ENCODE assay signal across 1 cellular context in genomic region chr6:43956478-43956877, GRCh38.
A peak's percentile ranks its signal among the peaks of the same experiment; 100 is the strongest.
TF ChIP-seq lines count a peak whose summit lies in the region.

No MANE protein-coding gene starts in this region.

TF ChIP-seq in K562, 482 proteins besides CTCF, POLR2A, EP300 and RAD21 (continued from another document and continues in another):
- 0 out of 2 replicates have a peak, but pooled peaks have one; percentile 11 for TF ChIP-seq TEAD4 (IDR thresholded peaks at IDR 0.05; ENCODE audit: low read length)
- no peak for TF ChIP-seq TEAD4 (CRISPR knock-in tag; IDR thresholded peaks at IDR 0.05; ENCODE audit: borderline replicate concordance)
- TF ChIP-seq, protein P1, sequence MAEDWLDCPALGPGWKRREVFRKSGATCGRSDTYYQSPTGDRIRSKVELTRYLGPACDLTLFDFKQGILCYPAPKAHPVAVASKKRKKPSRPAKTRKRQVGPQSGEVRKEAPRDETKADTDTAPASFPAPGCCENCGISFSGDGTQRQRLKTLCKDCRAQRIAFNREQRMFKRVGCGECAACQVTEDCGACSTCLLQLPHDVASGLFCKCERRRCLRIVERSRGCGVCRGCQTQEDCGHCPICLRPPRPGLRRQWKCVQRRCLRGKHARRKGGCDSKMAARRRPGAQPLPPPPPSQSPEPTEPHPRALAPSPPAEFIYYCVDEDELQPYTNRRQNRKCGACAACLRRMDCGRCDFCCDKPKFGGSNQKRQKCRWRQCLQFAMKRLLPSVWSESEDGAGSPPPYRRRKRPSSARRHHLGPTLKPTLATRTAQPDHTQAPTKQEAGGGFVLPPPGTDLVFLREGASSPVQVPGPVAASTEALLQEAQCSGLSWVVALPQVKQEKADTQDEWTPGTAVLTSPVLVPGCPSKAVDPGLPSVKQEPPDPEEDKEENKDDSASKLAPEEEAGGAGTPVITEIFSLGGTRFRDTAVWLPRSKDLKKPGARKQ (CRISPR knock-in tag; IDR thresholded peaks at IDR 0.05) = peak; percentile 99
- no peak for TF ChIP-seq MEF2A (IDR thresholded peaks at IDR 0.05; ENCODE audit: control insufficient read depth, low read depth, low read length)
- TF ChIP-seq SMARCA4 (IDR thresholded peaks at IDR 0.05) = 0 out of 2 replicates have a peak, but pooled peaks have one; percentile 20
- TF ChIP-seq CREB3 (tag; conservative IDR thresholded peaks at IDR 0.05; ENCODE audit: low read depth) = no peak
- TF ChIP-seq MLLT1 (IDR thresholded peaks at IDR 0.05) = peak; percentile 49 to 52; a peak in 2 of 4 replicates
- TF ChIP-seq SP2 (IDR thresholded peaks at IDR 0.05; ENCODE audit: extremely low read depth, low read depth, low read length, poor library complexity, severe bottlenecking) = no peak
- no peak for TF ChIP-seq MEF2D (tag; conservative IDR thresholded peaks at IDR 0.05; ENCODE audit: low read depth)
- TF ChIP-seq, protein P2, sequence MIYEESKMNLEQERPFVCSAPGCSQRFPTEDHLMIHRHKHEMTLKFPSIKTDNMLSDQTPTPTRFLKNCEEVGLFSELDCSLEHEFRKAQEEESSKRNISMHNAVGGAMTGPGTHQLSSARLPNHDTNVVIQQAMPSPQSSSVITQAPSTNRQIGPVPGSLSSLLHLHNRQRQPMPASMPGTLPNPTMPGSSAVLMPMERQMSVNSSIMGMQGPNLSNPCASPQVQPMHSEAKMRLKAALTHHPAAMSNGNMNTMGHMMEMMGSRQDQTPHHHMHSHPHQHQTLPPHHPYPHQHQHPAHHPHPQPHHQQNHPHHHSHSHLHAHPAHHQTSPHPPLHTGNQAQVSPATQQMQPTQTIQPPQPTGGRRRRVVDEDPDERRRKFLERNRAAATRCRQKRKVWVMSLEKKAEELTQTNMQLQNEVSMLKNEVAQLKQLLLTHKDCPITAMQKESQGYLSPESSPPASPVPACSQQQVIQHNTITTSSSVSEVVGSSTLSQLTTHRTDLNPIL (CRISPR knock-in tag; IDR thresholded peaks at IDR 0.05) = no peak
- TF ChIP-seq, protein P3, sequence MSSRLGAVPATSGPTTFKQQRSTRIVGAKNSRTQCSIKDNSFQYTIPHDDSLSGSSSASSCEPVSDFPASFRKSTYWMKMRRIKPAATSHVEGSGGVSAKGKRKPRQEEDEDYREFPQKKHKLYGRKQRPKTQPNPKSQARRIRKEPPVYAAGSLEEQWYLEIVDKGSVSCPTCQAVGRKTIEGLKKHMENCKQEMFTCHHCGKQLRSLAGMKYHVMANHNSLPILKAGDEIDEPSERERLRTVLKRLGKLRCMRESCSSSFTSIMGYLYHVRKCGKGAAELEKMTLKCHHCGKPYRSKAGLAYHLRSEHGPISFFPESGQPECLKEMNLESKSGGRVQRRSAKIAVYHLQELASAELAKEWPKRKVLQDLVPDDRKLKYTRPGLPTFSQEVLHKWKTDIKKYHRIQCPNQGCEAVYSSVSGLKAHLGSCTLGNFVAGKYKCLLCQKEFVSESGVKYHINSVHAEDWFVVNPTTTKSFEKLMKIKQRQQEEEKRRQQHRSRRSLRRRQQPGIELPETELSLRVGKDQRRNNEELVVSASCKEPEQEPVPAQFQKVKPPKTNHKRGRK (tag; IDR thresholded peaks at IDR 0.05) = 0 out of 2 replicates have a peak, but pooled peaks have one; percentile 31
- TF ChIP-seq SNIP1 (IDR thresholded peaks at IDR 0.05; ENCODE audit: low read depth) = 0 out of 2 replicates have a peak, but pooled peaks have one; percentile 12
- no peak for TF ChIP-seq YY1 (IDR thresholded peaks at IDR 0.05; ENCODE audit: borderline replicate concordance in 1 of 3, control insufficient read depth in 1 of 3, extremely low read depth in 1 of 3, insufficient read depth in 3 of 3, insufficient read length in 1 of 3, insufficient replicate concordance in 2 of 3, low read depth in 1 of 3, low read length in 2 of 3)
- TF ChIP-seq ZHX1 (conservative IDR thresholded peaks at IDR 0.05; ENCODE audit: low read length) = no peak
- no peak for TF ChIP-seq SRSF1 (IDR thresholded peaks at IDR 0.05; ENCODE audit: low read depth, low read length)
- no peak for TF ChIP-seq SMARCB1 (IDR thresholded peaks at IDR 0.05; ENCODE audit: insufficient read length, low read depth)
- peak; percentile 88 for TF ChIP-seq ZEB2 (IDR thresholded peaks at IDR 0.05)
- TF ChIP-seq XRCC3 (IDR thresholded peaks at IDR 0.05) = peak; percentile 92; the same call in 1 of the 2 replicates
- 0 out of 2 replicates have a peak, but pooled peaks have one; percentile 61 for TF ChIP-seq MIER1 (IDR thresholded peaks at IDR 0.05; ENCODE audit: low read depth)
- peak; percentile 81; the same call in 1 of the 2 replicates for TF ChIP-seq CBX1 (IDR thresholded peaks at IDR 0.05; ENCODE audit: low read depth)
- TF ChIP-seq HDAC2 (IDR thresholded peaks at IDR 0.05) = 0 out of 2 replicates have a peak, but pooled peaks have one; percentile 36
- peak; percentile 62; the same call in 1 of the 2 replicates for TF ChIP-seq DPF2 (IDR thresholded peaks at IDR 0.05)
- TF ChIP-seq, protein P4, sequence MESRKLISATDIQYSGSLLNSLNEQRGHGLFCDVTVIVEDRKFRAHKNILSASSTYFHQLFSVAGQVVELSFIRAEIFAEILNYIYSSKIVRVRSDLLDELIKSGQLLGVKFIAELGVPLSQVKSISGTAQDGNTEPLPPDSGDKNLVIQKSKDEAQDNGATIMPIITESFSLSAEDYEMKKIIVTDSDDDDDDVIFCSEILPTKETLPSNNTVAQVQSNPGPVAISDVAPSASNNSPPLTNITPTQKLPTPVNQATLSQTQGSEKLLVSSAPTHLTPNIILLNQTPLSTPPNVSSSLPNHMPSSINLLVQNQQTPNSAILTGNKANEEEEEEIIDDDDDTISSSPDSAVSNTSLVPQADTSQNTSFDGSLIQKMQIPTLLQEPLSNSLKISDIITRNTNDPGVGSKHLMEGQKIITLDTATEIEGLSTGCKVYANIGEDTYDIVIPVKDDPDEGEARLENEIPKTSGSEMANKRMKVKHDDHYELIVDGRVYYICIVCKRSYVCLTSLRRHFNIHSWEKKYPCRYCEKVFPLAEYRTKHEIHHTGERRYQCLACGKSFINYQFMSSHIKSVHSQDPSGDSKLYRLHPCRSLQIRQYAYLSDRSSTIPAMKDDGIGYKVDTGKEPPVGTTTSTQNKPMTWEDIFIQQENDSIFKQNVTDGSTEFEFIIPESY (CRISPR knock-in tag; IDR thresholded peaks at IDR 0.05) = no peak
- peak; percentile 82; the same call in 1 of the 2 replicates for TF ChIP-seq NBN (IDR thresholded peaks at IDR 0.05; ENCODE audit: low read depth)
- TF ChIP-seq CBX2 (IDR thresholded peaks at IDR 0.05; ENCODE audit: insufficient read depth, low read length, poor library complexity, severe bottlenecking) = no peak
- TF ChIP-seq ZNF232 (CRISPR knock-in tag; IDR thresholded peaks at IDR 0.05) = no peak
- no peak for TF ChIP-seq RFX5 (IDR thresholded peaks at IDR 0.05; ENCODE audit: low read depth, low read length)
- TF ChIP-seq ARID1B (IDR thresholded peaks at IDR 0.05) = peak; percentile 24; the same call in 1 of the 2 replicates
- TF ChIP-seq, protein P5, sequence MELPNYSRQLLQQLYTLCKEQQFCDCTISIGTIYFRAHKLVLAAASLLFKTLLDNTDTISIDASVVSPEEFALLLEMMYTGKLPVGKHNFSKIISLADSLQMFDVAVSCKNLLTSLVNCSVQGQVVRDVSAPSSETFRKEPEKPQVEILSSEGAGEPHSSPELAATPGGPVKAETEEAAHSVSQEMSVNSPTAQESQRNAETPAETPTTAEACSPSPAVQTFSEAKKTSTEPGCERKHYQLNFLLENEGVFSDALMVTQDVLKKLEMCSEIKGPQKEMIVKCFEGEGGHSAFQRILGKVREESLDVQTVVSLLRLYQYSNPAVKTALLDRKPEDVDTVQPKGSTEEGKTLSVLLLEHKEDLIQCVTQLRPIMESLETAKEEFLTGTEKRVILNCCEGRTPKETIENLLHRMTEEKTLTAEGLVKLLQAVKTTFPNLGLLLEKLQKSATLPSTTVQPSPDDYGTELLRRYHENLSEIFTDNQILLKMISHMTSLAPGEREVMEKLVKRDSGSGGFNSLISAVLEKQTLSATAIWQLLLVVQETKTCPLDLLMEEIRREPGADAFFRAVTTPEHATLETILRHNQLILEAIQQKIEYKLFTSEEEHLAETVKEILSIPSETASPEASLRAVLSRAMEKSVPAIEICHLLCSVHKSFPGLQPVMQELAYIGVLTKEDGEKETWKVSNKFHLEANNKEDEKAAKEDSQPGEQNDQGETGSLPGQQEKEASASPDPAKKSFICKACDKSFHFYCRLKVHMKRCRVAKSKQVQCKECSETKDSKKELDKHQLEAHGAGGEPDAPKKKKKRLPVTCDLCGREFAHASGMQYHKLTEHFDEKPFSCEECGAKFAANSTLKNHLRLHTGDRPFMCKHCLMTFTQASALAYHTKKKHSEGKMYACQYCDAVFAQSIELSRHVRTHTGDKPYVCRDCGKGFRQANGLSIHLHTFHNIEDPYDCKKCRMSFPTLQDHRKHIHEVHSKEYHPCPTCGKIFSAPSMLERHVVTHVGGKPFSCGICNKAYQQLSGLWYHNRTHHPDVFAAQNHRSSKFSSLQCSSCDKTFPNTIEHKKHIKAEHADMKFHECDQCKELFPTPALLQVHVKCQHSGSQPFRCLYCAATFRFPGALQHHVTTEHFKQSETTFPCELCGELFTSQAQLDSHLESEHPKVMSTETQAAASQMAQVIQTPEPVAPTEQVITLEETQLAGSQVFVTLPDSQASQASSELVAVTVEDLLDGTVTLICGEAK (IDR thresholded peaks at IDR 0.05) = no peak
- TF ChIP-seq, protein P5 (CRISPR knock-in tag; IDR thresholded peaks at IDR 0.05) = no peak
- peak; percentile 91 to 98 for TF ChIP-seq TRIM24 (IDR thresholded peaks at IDR 0.05)
- no peak for TF ChIP-seq ZNF551 (CRISPR knock-in tag; IDR thresholded peaks at IDR 0.05)
- TF ChIP-seq ARID3A (IDR thresholded peaks at IDR 0.05; ENCODE audit: borderline replicate concordance, low read depth, low read length) = 0 out of 2 replicates have a peak, but pooled peaks have one; percentile 41
